1 cellular context compared by ENCODE assay signal in the genomic region with DNA sequence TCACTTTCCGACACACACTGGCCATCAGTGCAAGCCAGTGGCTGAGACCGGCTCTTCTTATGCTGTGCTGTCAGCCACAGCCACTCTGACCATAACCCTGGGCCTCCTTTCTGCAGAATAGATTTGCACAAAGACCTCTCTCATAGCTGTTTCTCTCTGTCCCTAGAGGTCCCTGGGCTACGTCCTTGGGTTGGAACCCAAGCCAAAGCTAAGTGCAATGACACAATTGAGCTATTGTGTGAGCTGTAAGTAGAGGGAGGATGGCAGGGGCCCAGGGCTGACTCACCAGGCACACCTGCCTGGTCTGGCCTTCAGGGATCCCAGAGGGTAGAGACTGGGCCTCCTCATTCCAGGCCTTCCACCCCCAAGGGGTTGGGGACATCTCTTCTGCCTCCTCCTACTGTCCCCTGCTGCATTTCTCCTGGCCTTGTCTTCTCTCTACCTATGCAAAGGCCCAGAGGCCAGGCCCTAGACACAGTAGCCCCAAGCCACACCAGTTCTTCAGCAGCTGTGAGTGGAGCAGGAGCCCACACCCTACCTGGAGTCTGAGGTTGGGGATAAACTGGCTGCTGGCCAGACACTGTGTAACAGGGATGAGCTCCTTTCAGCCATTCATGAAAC.
TF ChIP-seq lines count a peak whose summit lies in the region.

No MANE protein-coding gene starts in this region.

TF ChIP-seq in HepG2, 621 proteins besides CTCF, POLR2A, EP300 and RAD21 (continued from another document and continues in another):
- TF ChIP-seq, protein P1, sequence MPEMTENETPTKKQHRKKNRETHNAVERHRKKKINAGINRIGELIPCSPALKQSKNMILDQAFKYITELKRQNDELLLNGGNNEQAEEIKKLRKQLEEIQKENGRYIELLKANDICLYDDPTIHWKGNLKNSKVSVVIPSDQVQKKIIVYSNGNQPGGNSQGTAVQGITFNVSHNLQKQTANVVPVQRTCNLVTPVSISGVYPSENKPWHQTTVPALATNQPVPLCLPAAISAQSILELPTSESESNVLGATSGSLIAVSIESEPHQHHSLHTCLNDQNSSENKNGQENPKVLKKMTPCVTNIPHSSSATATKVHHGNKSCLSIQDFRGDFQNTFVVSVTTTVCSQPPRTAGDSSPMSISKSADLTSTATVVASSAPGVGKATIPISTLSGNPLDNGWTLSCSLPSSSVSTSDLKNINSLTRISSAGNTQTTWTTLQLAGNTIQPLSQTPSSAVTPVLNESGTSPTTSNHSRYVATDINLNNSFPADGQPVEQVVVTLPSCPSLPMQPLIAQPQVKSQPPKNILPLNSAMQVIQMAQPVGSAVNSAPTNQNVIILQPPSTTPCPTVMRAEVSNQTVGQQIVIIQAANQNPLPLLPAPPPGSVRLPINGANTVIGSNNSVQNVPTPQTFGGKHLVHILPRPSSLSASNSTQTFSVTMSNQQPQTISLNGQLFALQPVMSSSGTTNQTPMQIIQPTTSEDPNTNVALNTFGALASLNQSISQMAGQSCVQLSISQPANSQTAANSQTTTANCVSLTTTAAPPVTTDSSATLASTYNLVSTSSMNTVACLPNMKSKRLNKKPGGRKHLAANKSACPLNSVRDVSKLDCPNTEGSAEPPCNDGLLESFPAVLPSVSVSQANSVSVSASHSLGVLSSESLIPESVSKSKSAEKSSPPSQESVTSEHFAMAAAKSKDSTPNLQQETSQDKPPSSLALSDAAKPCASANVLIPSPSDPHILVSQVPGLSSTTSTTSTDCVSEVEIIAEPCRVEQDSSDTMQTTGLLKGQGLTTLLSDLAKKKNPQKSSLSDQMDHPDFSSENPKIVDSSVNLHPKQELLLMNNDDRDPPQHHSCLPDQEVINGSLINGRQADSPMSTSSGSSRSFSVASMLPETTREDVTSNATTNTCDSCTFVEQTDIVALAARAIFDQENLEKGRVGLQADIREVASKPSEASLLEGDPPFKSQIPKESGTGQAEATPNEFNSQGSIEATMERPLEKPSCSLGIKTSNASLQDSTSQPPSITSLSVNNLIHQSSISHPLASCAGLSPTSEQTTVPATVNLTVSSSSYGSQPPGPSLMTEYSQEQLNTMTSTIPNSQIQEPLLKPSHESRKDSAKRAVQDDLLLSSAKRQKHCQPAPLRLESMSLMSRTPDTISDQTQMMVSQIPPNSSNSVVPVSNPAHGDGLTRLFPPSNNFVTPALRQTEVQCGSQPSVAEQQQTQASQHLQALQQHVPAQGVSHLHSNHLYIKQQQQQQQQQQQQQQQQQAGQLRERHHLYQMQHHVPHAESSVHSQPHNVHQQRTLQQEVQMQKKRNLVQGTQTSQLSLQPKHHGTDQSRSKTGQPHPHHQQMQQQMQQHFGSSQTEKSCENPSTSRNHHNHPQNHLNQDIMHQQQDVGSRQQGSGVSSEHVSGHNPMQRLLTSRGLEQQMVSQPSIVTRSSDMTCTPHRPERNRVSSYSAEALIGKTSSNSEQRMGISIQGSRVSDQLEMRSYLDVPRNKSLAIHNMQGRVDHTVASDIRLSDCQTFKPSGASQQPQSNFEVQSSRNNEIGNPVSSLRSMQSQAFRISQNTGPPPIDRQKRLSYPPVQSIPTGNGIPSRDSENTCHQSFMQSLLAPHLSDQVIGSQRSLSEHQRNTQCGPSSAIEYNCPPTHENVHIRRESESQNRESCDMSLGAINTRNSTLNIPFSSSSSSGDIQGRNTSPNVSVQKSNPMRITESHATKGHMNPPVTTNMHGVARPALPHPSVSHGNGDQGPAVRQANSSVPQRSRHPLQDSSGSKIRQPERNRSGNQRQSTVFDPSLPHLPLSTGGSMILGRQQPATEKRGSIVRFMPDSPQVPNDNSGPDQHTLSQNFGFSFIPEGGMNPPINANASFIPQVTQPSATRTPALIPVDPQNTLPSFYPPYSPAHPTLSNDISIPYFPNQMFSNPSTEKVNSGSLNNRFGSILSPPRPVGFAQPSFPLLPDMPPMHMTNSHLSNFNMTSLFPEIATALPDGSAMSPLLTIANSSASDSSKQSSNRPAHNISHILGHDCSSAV (CRISPR knock-in tag; IDR thresholded peaks at IDR 0.05; ENCODE audit: borderline replicate concordance), result no peak
- TF ChIP-seq, protein P2, sequence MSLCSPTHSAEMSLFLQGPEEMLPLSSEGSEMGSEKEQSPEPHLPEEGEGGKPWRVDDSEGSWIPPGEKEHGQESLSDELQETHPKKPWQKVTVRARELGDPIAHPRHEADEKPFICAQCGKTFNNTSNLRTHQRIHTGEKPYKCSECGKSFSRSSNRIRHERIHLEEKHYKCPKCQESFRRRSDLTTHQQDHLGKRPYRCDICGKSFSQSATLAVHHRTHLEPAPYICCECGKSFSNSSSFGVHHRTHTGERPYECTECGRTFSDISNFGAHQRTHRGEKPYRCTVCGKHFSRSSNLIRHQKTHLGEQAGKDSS (CRISPR knock-in tag; IDR thresholded peaks at IDR 0.05; ENCODE audit: borderline replicate concordance, low read depth), result no peak; the same call in 1 of the 2 replicates
- TF ChIP-seq BHLHE40 (IDR thresholded peaks at IDR 0.05; ENCODE audit: low read length) (peak; percentile 60; the same call in 1 of the 2 replicates), ZNF260 (CRISPR knock-in tag; IDR thresholded peaks at IDR 0.05; ENCODE audit: borderline replicate concordance, low read depth) (no peak), ZMYM2 (CRISPR knock-in tag; IDR thresholded peaks at IDR 0.05) (peak; percentile 90), RBM39 (IDR thresholded peaks at IDR 0.05; ENCODE audit: low read depth, low read length, poor library complexity, severe bottlenecking) (no peak), SAP130 (CRISPR knock-in tag; IDR thresholded peaks at IDR 0.05; ENCODE audit: low read depth) (peak; percentile 86), HIVEP1 (CRISPR knock-in tag; IDR thresholded peaks at IDR 0.05) (no peak; the same call in 1 of the 2 replicates), FLYWCH1 (CRISPR knock-in tag; IDR thresholded peaks at IDR 0.05) (no peak), SSRP1 (CRISPR knock-in tag; IDR thresholded peaks at IDR 0.05) (peak; percentile 70; the same call in 1 of the 2 replicates), XBP1 (CRISPR knock-in tag; IDR thresholded peaks at IDR 0.05) (no peak), ZNF792 (CRISPR knock-in tag; IDR thresholded peaks at IDR 0.05) (peak; percentile 96), GPN1 (CRISPR knock-in tag; IDR thresholded peaks at IDR 0.05; ENCODE audit: borderline replicate concordance) (no peak), ARHGAP35 (CRISPR knock-in tag; IDR thresholded peaks at IDR 0.05; ENCODE audit: borderline replicate concordance) (no peak), ATM (IDR thresholded peaks at IDR 0.05; ENCODE audit: borderline replicate concordance) (no peak), NR2C2 (CRISPR knock-in tag; IDR thresholded peaks at IDR 0.05; ENCODE audit: borderline replicate concordance) (no peak)
- TF ChIP-seq, protein P3, sequence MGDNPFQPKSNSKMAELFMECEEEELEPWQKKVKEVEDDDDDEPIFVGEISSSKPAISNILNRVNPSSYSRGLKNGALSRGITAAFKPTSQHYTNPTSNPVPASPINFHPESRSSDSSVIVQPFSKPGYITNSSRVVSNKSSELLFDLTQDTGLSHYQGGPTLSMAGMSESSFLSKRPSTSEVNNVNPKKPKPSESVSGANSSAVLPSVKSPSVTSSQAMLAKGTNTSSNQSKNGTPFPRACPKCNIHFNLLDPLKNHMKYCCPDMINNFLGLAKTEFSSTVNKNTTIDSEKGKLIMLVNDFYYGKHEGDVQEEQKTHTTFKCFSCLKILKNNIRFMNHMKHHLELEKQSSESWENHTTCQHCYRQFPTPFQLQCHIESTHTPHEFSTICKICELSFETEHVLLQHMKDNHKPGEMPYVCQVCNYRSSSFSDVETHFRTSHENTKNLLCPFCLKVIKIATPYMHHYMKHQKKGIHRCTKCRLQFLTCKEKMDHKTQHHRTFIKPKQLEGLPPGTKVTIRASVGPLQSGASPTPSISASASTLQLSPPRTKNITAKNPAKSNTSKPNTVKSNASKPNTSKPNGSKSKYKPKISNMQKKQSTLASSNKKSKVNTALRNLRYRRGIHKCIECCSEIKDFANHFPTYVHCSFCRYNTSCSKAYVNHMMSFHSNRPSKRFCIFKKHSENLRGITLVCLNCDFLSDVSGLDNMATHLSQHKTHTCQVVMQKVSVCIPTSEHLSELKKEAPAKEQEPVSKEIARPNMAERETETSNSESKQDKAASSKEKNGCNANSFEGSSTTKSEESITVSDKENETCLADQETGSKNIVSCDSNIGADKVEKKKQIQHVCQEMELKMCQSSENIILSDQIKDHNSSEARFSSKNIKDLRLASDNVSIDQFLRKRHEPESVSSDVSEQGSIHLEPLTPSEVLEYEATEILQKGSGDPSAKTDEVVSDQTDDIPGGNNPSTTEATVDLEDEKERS (CRISPR knock-in tag; IDR thresholded peaks at IDR 0.05), result peak; percentile 95
- TF ChIP-seq, protein P4, sequence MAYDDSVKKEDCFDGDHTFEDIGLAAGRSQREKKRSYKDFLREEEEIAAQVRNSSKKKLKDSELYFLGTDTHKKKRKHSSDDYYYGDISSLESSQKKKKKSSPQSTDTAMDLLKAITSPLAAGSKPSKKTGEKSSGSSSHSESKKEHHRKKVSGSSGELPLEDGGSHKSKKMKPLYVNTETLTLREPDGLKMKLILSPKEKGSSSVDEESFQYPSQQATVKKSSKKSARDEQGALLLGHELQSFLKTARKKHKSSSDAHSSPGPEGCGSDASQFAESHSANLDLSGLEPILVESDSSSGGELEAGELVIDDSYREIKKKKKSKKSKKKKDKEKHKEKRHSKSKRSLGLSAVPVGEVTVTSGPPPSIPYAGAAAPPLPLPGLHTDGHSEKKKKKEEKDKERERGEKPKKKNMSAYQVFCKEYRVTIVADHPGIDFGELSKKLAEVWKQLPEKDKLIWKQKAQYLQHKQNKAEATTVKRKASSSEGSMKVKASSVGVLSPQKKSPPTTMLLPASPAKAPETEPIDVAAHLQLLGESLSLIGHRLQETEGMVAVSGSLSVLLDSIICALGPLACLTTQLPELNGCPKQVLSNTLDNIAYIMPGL (CRISPR knock-in tag; IDR thresholded peaks at IDR 0.05; ENCODE audit: borderline replicate concordance in 1 of 2, low read depth in 1 of 2), result peak; percentile 43 to 58; a peak in 2 of 4 replicates
- TF ChIP-seq, protein P5, sequence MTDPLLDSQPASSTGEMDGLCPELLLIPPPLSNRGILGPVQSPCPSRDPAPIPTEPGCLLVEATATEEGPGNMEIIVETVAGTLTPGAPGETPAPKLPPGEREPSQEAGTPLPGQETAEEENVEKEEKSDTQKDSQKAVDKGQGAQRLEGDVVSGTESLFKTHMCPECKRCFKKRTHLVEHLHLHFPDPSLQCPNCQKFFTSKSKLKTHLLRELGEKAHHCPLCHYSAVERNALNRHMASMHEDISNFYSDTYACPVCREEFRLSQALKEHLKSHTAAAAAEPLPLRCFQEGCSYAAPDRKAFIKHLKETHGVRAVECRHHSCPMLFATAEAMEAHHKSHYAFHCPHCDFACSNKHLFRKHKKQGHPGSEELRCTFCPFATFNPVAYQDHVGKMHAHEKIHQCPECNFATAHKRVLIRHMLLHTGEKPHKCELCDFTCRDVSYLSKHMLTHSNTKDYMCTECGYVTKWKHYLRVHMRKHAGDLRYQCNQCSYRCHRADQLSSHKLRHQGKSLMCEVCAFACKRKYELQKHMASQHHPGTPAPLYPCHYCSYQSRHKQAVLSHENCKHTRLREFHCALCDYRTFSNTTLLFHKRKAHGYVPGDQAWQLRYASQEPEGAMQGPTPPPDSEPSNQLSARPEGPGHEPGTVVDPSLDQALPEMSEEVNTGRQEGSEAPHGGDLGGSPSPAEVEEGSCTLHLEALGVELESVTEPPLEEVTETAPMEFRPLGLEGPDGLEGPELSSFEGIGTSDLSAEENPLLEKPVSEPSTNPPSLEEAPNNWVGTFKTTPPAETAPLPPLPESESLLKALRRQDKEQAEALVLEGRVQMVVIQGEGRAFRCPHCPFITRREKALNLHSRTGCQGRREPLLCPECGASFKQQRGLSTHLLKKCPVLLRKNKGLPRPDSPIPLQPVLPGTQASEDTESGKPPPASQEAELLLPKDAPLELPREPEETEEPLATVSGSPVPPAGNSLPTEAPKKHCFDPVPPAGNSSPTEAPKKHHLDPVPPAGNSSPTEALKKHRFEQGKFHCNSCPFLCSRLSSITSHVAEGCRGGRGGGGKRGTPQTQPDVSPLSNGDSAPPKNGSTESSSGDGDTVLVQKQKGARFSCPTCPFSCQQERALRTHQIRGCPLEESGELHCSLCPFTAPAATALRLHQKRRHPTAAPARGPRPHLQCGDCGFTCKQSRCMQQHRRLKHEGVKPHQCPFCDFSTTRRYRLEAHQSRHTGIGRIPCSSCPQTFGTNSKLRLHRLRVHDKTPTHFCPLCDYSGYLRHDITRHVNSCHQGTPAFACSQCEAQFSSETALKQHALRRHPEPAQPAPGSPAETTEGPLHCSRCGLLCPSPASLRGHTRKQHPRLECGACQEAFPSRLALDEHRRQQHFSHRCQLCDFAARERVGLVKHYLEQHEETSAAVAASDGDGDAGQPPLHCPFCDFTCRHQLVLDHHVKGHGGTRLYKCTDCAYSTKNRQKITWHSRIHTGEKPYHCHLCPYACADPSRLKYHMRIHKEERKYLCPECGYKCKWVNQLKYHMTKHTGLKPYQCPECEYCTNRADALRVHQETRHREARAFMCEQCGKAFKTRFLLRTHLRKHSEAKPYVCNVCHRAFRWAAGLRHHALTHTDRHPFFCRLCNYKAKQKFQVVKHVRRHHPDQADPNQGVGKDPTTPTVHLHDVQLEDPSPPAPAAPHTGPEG (CRISPR knock-in tag; IDR thresholded peaks at IDR 0.05), result peak; percentile 18; the same call in 1 of the 2 replicates
- TF ChIP-seq, protein P6, sequence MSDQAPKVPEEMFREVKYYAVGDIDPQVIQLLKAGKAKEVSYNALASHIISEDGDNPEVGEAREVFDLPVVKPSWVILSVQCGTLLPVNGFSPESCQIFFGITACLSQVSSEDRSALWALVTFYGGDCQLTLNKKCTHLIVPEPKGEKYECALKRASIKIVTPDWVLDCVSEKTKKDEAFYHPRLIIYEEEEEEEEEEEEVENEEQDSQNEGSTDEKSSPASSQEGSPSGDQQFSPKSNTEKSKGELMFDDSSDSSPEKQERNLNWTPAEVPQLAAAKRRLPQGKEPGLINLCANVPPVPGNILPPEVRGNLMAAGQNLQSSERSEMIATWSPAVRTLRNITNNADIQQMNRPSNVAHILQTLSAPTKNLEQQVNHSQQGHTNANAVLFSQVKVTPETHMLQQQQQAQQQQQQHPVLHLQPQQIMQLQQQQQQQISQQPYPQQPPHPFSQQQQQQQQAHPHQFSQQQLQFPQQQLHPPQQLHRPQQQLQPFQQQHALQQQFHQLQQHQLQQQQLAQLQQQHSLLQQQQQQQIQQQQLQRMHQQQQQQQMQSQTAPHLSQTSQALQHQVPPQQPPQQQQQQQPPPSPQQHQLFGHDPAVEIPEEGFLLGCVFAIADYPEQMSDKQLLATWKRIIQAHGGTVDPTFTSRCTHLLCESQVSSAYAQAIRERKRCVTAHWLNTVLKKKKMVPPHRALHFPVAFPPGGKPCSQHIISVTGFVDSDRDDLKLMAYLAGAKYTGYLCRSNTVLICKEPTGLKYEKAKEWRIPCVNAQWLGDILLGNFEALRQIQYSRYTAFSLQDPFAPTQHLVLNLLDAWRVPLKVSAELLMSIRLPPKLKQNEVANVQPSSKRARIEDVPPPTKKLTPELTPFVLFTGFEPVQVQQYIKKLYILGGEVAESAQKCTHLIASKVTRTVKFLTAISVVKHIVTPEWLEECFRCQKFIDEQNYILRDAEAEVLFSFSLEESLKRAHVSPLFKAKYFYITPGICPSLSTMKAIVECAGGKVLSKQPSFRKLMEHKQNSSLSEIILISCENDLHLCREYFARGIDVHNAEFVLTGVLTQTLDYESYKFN (CRISPR knock-in tag; conservative IDR thresholded peaks at IDR 0.05), result peak; percentile 95
- TF ChIP-seq, protein P7, sequence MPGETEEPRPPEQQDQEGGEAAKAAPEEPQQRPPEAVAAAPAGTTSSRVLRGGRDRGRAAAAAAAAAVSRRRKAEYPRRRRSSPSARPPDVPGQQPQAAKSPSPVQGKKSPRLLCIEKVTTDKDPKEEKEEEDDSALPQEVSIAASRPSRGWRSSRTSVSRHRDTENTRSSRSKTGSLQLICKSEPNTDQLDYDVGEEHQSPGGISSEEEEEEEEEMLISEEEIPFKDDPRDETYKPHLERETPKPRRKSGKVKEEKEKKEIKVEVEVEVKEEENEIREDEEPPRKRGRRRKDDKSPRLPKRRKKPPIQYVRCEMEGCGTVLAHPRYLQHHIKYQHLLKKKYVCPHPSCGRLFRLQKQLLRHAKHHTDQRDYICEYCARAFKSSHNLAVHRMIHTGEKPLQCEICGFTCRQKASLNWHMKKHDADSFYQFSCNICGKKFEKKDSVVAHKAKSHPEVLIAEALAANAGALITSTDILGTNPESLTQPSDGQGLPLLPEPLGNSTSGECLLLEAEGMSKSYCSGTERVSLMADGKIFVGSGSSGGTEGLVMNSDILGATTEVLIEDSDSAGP (CRISPR knock-in tag; IDR thresholded peaks at IDR 0.05; ENCODE audit: borderline replicate concordance), result peak; percentile 78; the same call in 1 of the 2 replicates
